Comparison of ENCODE assay signal across 12 cellular contexts in the genomic region with DNA sequence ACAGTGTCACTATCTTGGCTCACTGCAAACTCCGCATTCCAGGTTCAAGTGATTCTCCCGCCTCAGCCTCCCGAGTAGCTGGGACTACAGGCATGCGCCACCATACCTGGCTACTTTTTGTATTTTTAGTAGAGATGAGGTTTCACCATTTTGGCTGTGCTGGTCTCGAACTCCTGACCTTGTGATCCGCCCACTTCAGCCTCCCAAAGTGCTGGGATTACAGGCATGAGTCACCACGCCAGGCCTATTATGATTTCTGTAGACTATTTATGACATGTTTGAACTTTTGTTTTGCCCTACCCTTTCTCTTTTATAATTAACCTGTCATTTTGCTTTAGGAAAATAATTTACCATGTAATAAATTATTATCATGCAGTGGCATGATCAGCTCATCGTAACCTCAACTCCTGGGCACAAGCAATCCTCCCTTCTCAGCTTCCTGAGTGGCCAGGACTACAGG. TPM values are rescaled to one million over a fixed set of nuclear protein-coding genes. Genes with fewer than 3 reads are reported as not detected.
A peak's percentile ranks its signal among the peaks of the same experiment; 100 is the strongest.
DNase-seq lines count a peak whose midpoint lies in the region; TF ChIP-seq lines count a peak whose summit lies in the region.
"Not testable (repeated sequence)": the region's sequence is repeated elsewhere in the genome, so short reads cannot be mapped to it uniquely, and the experiment has no call there.
"Had no signal": no experiment of that assay in that cellular context is flagged by ENCODE, and none has a peak within 500 bp of the region (broad histone marks: within the 10 kb centered on the region; RNA-seq: fewer than 3 reads in every experiment).

Gene RDH12, plus strand, starts transcription at position 410 of the 460 bp plus-strand sequence. CDS start 20,757 bp downstream, outside the sequence.

- H3K27ac Mint-ChIP-seq in HFFc6 (peak within 1 kb of the TSS; percentile 26), chondrocyte (ENCODE audit: unreplicated experiment) (peak within 1 kb of the TSS; percentile 75)

- not testable (repeated sequence) for H3K23ac ChIP-seq in mesenchymal stem cell (ENCODE audit: low read length in 2 of 2)

- peak within 1 kb of the TSS; percentile 32 for H3K9ac ChIP-seq in mesenchymal stem cell (ENCODE audit: low read length)

- H3K4ac ChIP-seq in mesenchymal stem cell (ENCODE audit: low read depth in 1 of 2, low read length in 2 of 2) = not testable (repeated sequence)

- not testable (repeated sequence) for H3K9me3 Mint-ChIP-seq in HFFc6; chondrocyte (ENCODE audit: low read depth)

- H3K27ac ChIP-seq in 22Rv1 (peak within 1 kb of the TSS; percentile 51), RWPE1 (peak within 1 kb of the TSS; percentile 30; the same call in 1 of the 2 replicates), prostate gland (peak within 1 kb of the TSS; percentile 40 to 60)
- not testable (repeated sequence) for H3K27ac ChIP-seq in mesenchymal stem cell (ENCODE audit: low read length, poor library complexity, severe bottlenecking)

- 86% methylated on average over 7 of the region's 8 CpGs for WGBS in mesenchymal stem cell
- 80% methylated on average over 8 of the region's 8 CpGs for WGBS in prostate gland

- not testable (repeated sequence) for TF ChIP-seq POLR2A in prostate gland (IDR thresholded peaks at IDR 0.05)

- not testable (repeated sequence) for H3K4me3 ChIP-seq in mesenchymal stem cell (ENCODE audit: insufficient read depth in 1 of 2, low read depth in 1 of 2, low read length in 2 of 2); prostate gland

- not testable (repeated sequence) for H2AK5ac ChIP-seq in mesenchymal stem cell (ENCODE audit: low read length, severe bottlenecking)

- H3K4me1 Mint-ChIP-seq in HFFc6 (ENCODE audit: low read depth); chondrocyte (ENCODE audit: low read depth): not testable (repeated sequence)

- not testable (repeated sequence) for H3K4me3 Mint-ChIP-seq in HFFc6; chondrocyte (ENCODE audit: unreplicated experiment)

- not testable (repeated sequence) for H3K4me2 ChIP-seq in mesenchymal stem cell (ENCODE audit: low read length, poor library complexity, severe bottlenecking)

- not testable (repeated sequence) for H3K79me1 ChIP-seq in mesenchymal stem cell (replicated peaks; ENCODE audit: low read length, poor library complexity, severe bottlenecking)

- H3K27me3 Mint-ChIP-seq in HFFc6 (ENCODE audit: insufficient read depth); chondrocyte (ENCODE audit: low read depth): not testable (repeated sequence)

- H2AFZ ChIP-seq in mesenchymal stem cell (ENCODE audit: low read depth, low read length) = not testable (repeated sequence)

- intact Hi-C loops in prostate gland (cut with DNase I) = loop anchor here (10.0 kb wide), 1 partner anchor 117 kb away; no protein-coding TSS in a partner anchor

- not testable (repeated sequence) for H3K14ac ChIP-seq in mesenchymal stem cell (ENCODE audit: low read length in 2 of 2)

- H3K36me3 ChIP-seq in mesenchymal stem cell (ENCODE audit: control insufficient read depth in 1 of 2, insufficient read depth in 2 of 2, low read depth in 1 of 2, low read length in 2 of 2); prostate gland: not testable (repeated sequence)

- not testable (repeated sequence) for H3K9me3 ChIP-seq in mesenchymal stem cell (ENCODE audit: control insufficient read depth, low read length); prostate gland

- TF ChIP-seq CTCF in 22Rv1 (IDR thresholded peaks at IDR 0.05); HFFc6 (IDR thresholded peaks at IDR 0.05); RWPE1 (conservative IDR thresholded peaks at IDR 0.05; ENCODE audit: low read depth); chondrocyte (IDR thresholded peaks at IDR 0.05); prostate gland (IDR thresholded peaks at IDR 0.05): not testable (repeated sequence)

- not testable (repeated sequence) for H2BK5ac ChIP-seq in mesenchymal stem cell (ENCODE audit: low read depth, low read length, poor library complexity, severe bottlenecking)

- POLR2A ChIA-PET in RWPE1 (lab: Yijun Ruan, JAX; ENCODE audit: low non-redundant PET) = not testable (repeated sequence)

- H3K36me3 Mint-ChIP-seq in HFFc6 (ENCODE audit: low read depth); chondrocyte (ENCODE audit: low read depth): not testable (repeated sequence)

- CTCF ChIA-PET in RWPE1 (lab: Yijun Ruan, JAX) = interaction anchor here (0.8 to 1.2 kb wide), 3 partner anchors 11 to 175 kb away, joined by 3 read pairs; partner anchors contain the start of gene PIGH

- not testable (repeated sequence) for H2BK120ac ChIP-seq in mesenchymal stem cell (ENCODE audit: low read depth, low read length)

- H2BK15ac ChIP-seq in mesenchymal stem cell (ENCODE audit: low read depth, poor library complexity, severe bottlenecking) = not testable (repeated sequence)

- H3K27me3 ChIP-seq in mesenchymal stem cell (ENCODE audit: control insufficient read depth in 1 of 2, insufficient read depth in 1 of 2, low read length in 2 of 2); prostate gland (replicated peaks; ENCODE audit: insufficient read depth): not testable (repeated sequence)

- H4K91ac ChIP-seq in mesenchymal stem cell (ENCODE audit: low read length) = not testable (repeated sequence)

- H3K4me1 ChIP-seq in mesenchymal stem cell (ENCODE audit: control insufficient read depth, insufficient read depth, low read depth, low read length); prostate gland (replicated peaks): not testable (repeated sequence)

- not testable (repeated sequence) for H4K8ac ChIP-seq in mesenchymal stem cell (ENCODE audit: low read length)

- not testable (repeated sequence) for H3K18ac ChIP-seq in mesenchymal stem cell (ENCODE audit: low read depth in 1 of 2, low read length in 2 of 2)

- H2BK12ac ChIP-seq in mesenchymal stem cell (ENCODE audit: low read length in 2 of 2) = not testable (repeated sequence)

- DNase-seq in Daoy (ENCODE audit: low read depth) = peak; percentile 14
- DNase-seq in HFFc6; RWPE1 (ENCODE audit: low spot score); chondrocyte (ENCODE audit: low spot score); mesenchymal stem cell; prostate gland (ENCODE audit: low spot score): not testable (repeated sequence)

RNA-seq across cellular contexts. Expression of gene RDH12, which starts in this region (rescaled TPM):
- total RNA-seq in Daoy (2014; rRNA removed; shearing (Covaris generic)) = 0.06 TPM in 1 of 2 replicates, not detected in the other
- total RNA-seq in HFFc6 (2021; fragmentation: NEBNext Ultra II Directional; extraction: Animal tissue kit (Norgen Biotek cat#: 25700)) = not detected
- not detected in 3 replicates for total RNA-seq in chondrocyte
- not detected for polyA plus RNA-seq in mesenchymal stem cell (2013, experiment 1 of 2)
- 0.01 TPM for polyA plus RNA-seq in mesenchymal stem cell (2013, experiment 2 of 2)
- total RNA-seq in prostate gland = 1 to 10 TPM in 1 of 2 donors, under 1 TPM in 1; 0.28 to 1.0 TPM
- total RNA-seq: Caco-2; CD8-positive, alpha-beta T cell; MCF 10A had no signal
- polyA plus RNA-seq: AG04450, SK-N-SH had no signal

Comparison
In these comparisons a context has a peak if more than half of its experiments do, and no peak if none do; other contexts are left out.
1. Peak in DNase-seq in Daoy; RNA of the gene not detected or under 1 TPM.